Comparison of ENCODE assay signal across 38 cellular contexts in genomic region chr12:9724023-9724422, GRCh38. TPM values are rescaled to one million over a fixed set of nuclear protein-coding genes. Genes with fewer than 3 reads are reported as not detected.
"Had no signal": no experiment of that assay in that cellular context is flagged by ENCODE, and none has a peak within 500 bp of the region (broad histone marks: within the 10 kb centered on the region; RNA-seq: fewer than 3 reads in every experiment).

No MANE protein-coding gene starts in this region.

- H3K27ac ChIP-seq: gastrocnemius medialis, left lung, lower lobe of right lung, ovary, right lobe of liver, uterus, WERI-Rb-1 had no signal

- H3K27me3 ChIP-seq: gastrocnemius medialis, left lung, ovary, right lobe of liver, uterus had no signal

- H3K4me3 ChIP-seq: gastrocnemius medialis, left lung, lower lobe of right lung, mucosa of descending colon, ovary, right lobe of liver, uterus had no signal

- H3K36me3 Mint-ChIP-seq: activated naive CD4-positive, alpha-beta T cell treated with anti-CD3 and anti-CD28 coated beads, Interleukin-2, amount 50 U/mL, for 24 hours; type B pancreatic cell had no signal

- DNase-seq: activated CD4-positive, alpha-beta memory T cell treated with anti-CD3 and anti-CD28 coated beads for 36 hours; activated CD4-positive, alpha-beta T cell treated with anti-CD3 and anti-CD28 coated beads, Interleukin-2, amount 10 ng/mL, durations not matched to agents 24 days and 14 days; activated CD4-positive, CD25-positive, alpha-beta regulatory T cell treated with anti-CD3 and anti-CD28 coated beads, Interleukin-2, amount 50 U/mL, for 72 hours; activated CD8-positive, alpha-beta memory T cell treated with anti-CD3 and anti-CD28 coated beads, Interleukin-2, amount 50 U/mL, for 4 hours; activated gamma-delta T cell treated with Interleukin-2 at 50 U/mL for 16 hours; activated naive CD8-positive, alpha-beta T cell treated with anti-CD3 and anti-CD28 coated beads, Interleukin-2, amount 50 U/mL, for 24 hours; activated T-cell treated with anti-CD3 and anti-CD28 coated beads, Interleukin-2, amount 50 U/mL, for 1 hour; amygdala; caudate nucleus; cortex of kidney; effector memory CD8-positive, alpha-beta T cell; erythroblast; gastrocnemius medialis; glutamatergic neuron; kidney glomerular epithelial cell; left lung; lower lobe of right lung; mucosa of descending colon; ovary; right lobe of liver; stimulated activated CD4-positive, alpha-beta T cell treated with anti-CD3 and anti-CD28 coated beads, Interleukin-12 subunit alpha, Interleukin-12 subunit beta, amount 100 ng/mL, for 4 hours; stimulated activated CD4-positive, alpha-beta T cell treated with anti-CD3 and anti-CD28 coated beads, Interleukin-4, amount 100 ng/mL, for 1 hour; stimulated activated naive CD8-positive, alpha-beta T cell treated with anti-CD3 and anti-CD28 coated beads, Interleukin-15, amount 100 ng/mL, for 72 hours; substantia nigra; T-helper 17 cell; T1000; uterus; WERI-Rb-1 had no signal

- H3K4me1 ChIP-seq: gastrocnemius medialis, lower lobe of right lung, right lobe of liver had no signal

- H3K36me3 ChIP-seq: gastrocnemius medialis, left lung, lower lobe of right lung, ovary, right lobe of liver, uterus, WERI-Rb-1 had no signal

- H3K4me3 Mint-ChIP-seq: activated CD4-positive, alpha-beta memory T cell treated with anti-CD3 and anti-CD28 coated beads for 36 hours; activated CD4-positive, alpha-beta T cell treated with anti-CD3 and anti-CD28 coated beads, Interleukin-2, amount 10 ng/mL, durations not matched to agents 24 days and 14 days; activated naive CD4-positive, alpha-beta T cell treated with anti-CD3 and anti-CD28 coated beads, Interleukin-2, amount 50 U/mL, for 24 hours; activated naive CD8-positive, alpha-beta T cell treated with anti-CD3 and anti-CD28 coated beads, Interleukin-2, amount 50 U/mL, for 24 hours; activated T-helper 17 cell treated with anti-CD3 and anti-CD28 coated beads, Interleukin-2, amount 50 U/mL, for 72 hours; effector memory CD8-positive, alpha-beta T cell; nephron; stimulated activated naive CD8-positive, alpha-beta T cell treated with anti-CD3 and anti-CD28 coated beads, Interleukin-15, amount 100 ng/mL, for 72 hours; T-helper 17 cell; type B pancreatic cell had no signal

- H3K9me3 Mint-ChIP-seq: activated CD4-positive, alpha-beta memory T cell treated with anti-CD3 and anti-CD28 coated beads for 36 hours; activated CD4-positive, alpha-beta T cell treated with anti-CD3 and anti-CD28 coated beads, Interleukin-2, amount 10 ng/mL, durations not matched to agents 24 days and 14 days; activated naive CD4-positive, alpha-beta T cell treated with anti-CD3 and anti-CD28 coated beads, Interleukin-2, amount 50 U/mL, for 24 hours; activated naive CD8-positive, alpha-beta T cell treated with anti-CD3 and anti-CD28 coated beads, Interleukin-2, amount 50 U/mL, for 24 hours; activated T-helper 17 cell treated with anti-CD3 and anti-CD28 coated beads, Interleukin-2, amount 50 U/mL, for 72 hours; effector memory CD8-positive, alpha-beta T cell; nephron; stimulated activated naive CD8-positive, alpha-beta T cell treated with anti-CD3 and anti-CD28 coated beads, Interleukin-15, amount 100 ng/mL, for 72 hours; type B pancreatic cell had no signal

- H3K9me3 ChIP-seq: gastrocnemius medialis, left lung, lower lobe of right lung, mucosa of descending colon, ovary, right lobe of liver, uterus had no signal

- H3K27ac Mint-ChIP-seq: activated CD4-positive, alpha-beta memory T cell treated with anti-CD3 and anti-CD28 coated beads for 36 hours; activated CD4-positive, alpha-beta T cell treated with anti-CD3 and anti-CD28 coated beads, Interleukin-2, amount 10 ng/mL, durations not matched to agents 24 days and 14 days; activated naive CD4-positive, alpha-beta T cell treated with anti-CD3 and anti-CD28 coated beads, Interleukin-2, amount 50 U/mL, for 24 hours; activated naive CD8-positive, alpha-beta T cell treated with anti-CD3 and anti-CD28 coated beads, Interleukin-2, amount 50 U/mL, for 24 hours; activated T-helper 17 cell treated with anti-CD3 and anti-CD28 coated beads, Interleukin-2, amount 50 U/mL, for 72 hours; effector memory CD8-positive, alpha-beta T cell; nephron; progenitor cell of endocrine pancreas; stimulated activated naive CD8-positive, alpha-beta T cell treated with anti-CD3 and anti-CD28 coated beads, Interleukin-15, amount 100 ng/mL, for 72 hours; T-helper 17 cell; type B pancreatic cell had no signal

- H3K27me3 Mint-ChIP-seq: activated CD4-positive, alpha-beta memory T cell treated with anti-CD3 and anti-CD28 coated beads for 36 hours; activated naive CD4-positive, alpha-beta T cell treated with anti-CD3 and anti-CD28 coated beads, Interleukin-2, amount 50 U/mL, for 24 hours; activated naive CD8-positive, alpha-beta T cell treated with anti-CD3 and anti-CD28 coated beads, Interleukin-2, amount 50 U/mL, for 24 hours; activated T-helper 17 cell treated with anti-CD3 and anti-CD28 coated beads, Interleukin-2, amount 50 U/mL, for 72 hours; progenitor cell of endocrine pancreas; stimulated activated naive CD8-positive, alpha-beta T cell treated with anti-CD3 and anti-CD28 coated beads, Interleukin-15, amount 100 ng/mL, for 72 hours had no signal

- ATAC-seq: activated naive CD8-positive, alpha-beta T cell treated with anti-CD3 and anti-CD28 coated beads, Interleukin-2, amount 50 U/mL, for 24 hours; activated T-helper 17 cell treated with anti-CD3 and anti-CD28 coated beads, Interleukin-2, amount 50 U/mL, for 72 hours; effector memory CD8-positive, alpha-beta T cell; gastrocnemius medialis; left lung; lower lobe of right lung; mucosa of descending colon; right lobe of liver; stimulated activated naive CD8-positive, alpha-beta T cell treated with anti-CD3 and anti-CD28 coated beads, Interleukin-15, amount 100 ng/mL, for 72 hours; T-helper 17 cell had no signal

RNA-seq across cellular contexts. Expression of gene CLECL1, which starts 8.9 kb away (rescaled TPM):
- total RNA-seq: chondrocyte, gastrocnemius medialis, left lung, mesenteric fat pad, myocyte, progenitor cell of endocrine pancreas, renal cortical epithelial cell, skeletal muscle tissue had no signal

RNA-seq across cellular contexts. Expression of gene CD69, which starts 36.7 kb away (rescaled TPM):
- total RNA-seq: chondrocyte, myocyte, progenitor cell of endocrine pancreas had no signal
